ENCODE assay signal across 18 cellular contexts in genomic region chr1:8866173-8866791, GRCh38. TPM values are rescaled to one million over a fixed set of nuclear protein-coding genes. Genes with fewer than 3 reads are reported as not detected.
DNase-seq lines count a peak whose midpoint lies in the region; ATAC-seq and TF ChIP-seq lines count a peak whose summit lies in the region.
"Had no signal": no experiment of that assay in that cellular context is flagged by ENCODE, and none has a peak within 500 bp of the region (broad histone marks: within the 10 kb centered on the region; RNA-seq: fewer than 3 reads in every experiment).

No MANE protein-coding gene starts in this region.

- no peak overlapping the region for H3K4me3 ChIP-seq in GM23338
- H3K4me3 ChIP-seq: breast epithelium, GM23248, lower lobe of right lung, PC-9 had no signal

- peaks cover 97% of the 10 kb centered on the region for H3K36me3 ChIP-seq in GM23338 (ENCODE audit: insufficient read depth)

- H3K27me3 ChIP-seq in GM23338 (ENCODE audit: insufficient read depth), result no peaks in the 10 kb centered on the region
- H3K27me3 ChIP-seq: breast epithelium had no signal

- no peak overlapping the region for H2AFZ ChIP-seq in GM23338
- H2AFZ ChIP-seq: GM23248, PC-9 had no signal

- H3K9me3 Mint-ChIP-seq in GM23338 (peaks cover 2% of the 10 kb centered on the region; the same call in 1 of the 3 replicates), nephron progenitor cell (no peaks in the 10 kb centered on the region)
- H3K9me3 Mint-ChIP-seq in activated T-helper 17 cell treated with anti-CD3 and anti-CD28 coated beads, Interleukin-2, amount 50 U/mL, for 72 hours, result no peaks in the 10 kb centered on the region

- H3K4me1 ChIP-seq in GM23338 (ENCODE audit: insufficient read depth), result peaks cover 5% of the 10 kb centered on the region; the same call in 1 of the 2 replicates

- peaks cover 29% of the 10 kb centered on the region for H3K27me3 Mint-ChIP-seq in GM23338 (ENCODE audit: insufficient read depth, low read depth, poor library complexity)
- H3K27me3 Mint-ChIP-seq in activated T-helper 17 cell treated with anti-CD3 and anti-CD28 coated beads, Interleukin-2, amount 50 U/mL, for 72 hours, result no peaks in the 10 kb centered on the region
- H3K27me3 Mint-ChIP-seq in nephron progenitor cell (ENCODE audit: low read depth, poor library complexity), result no peaks in the 10 kb centered on the region

- H3F3A ChIP-seq in GM23338 (replicated peaks; ENCODE audit: low read depth), result peaks cover 92% of the 10 kb centered on the region

- no peak overlapping the region for H3K4me2 ChIP-seq in GM23338
- H3K4me2 ChIP-seq: PC-9 had no signal

- H3K4me3 Mint-ChIP-seq in GM23338, result no peak overlapping the region; the same call in 2 of the 3 replicates
- peak overlapping the region; percentile 61 for H3K4me3 Mint-ChIP-seq in activated T-helper 17 cell treated with anti-CD3 and anti-CD28 coated beads, Interleukin-2, amount 50 U/mL, for 72 hours
- no peak overlapping the region for H3K4me3 Mint-ChIP-seq in nephron progenitor cell

- no peak for TF ChIP-seq CTCF in GM23338 (conservative IDR thresholded peaks at IDR 0.05; ENCODE audit: low read depth in 2 of 2)
- TF ChIP-seq CTCF in nephron progenitor cell (IDR thresholded peaks at IDR 0.05), result no peak

- H3K4me1 Mint-ChIP-seq in GM23338, result peaks cover 46% of the 10 kb centered on the region
- H3K4me1 Mint-ChIP-seq in activated T-helper 17 cell treated with anti-CD3 and anti-CD28 coated beads, Interleukin-2, amount 50 U/mL, for 72 hours, result peaks cover 35% of the 10 kb centered on the region
- H3K4me1 Mint-ChIP-seq in nephron progenitor cell, result peaks cover 47% of the 10 kb centered on the region

- peak overlapping the region; percentile 78; the same call in 1 of the 2 replicates for H3K27ac ChIP-seq in GM23338 (ENCODE audit: low read depth)
- H3K27ac ChIP-seq: breast epithelium, GM23248, lower lobe of right lung, PC-9 had no signal

- ATAC-seq in GM23338, result no peak
- ATAC-seq in activated T-helper 17 cell treated with anti-CD3 and anti-CD28 coated beads, Interleukin-2, amount 50 U/mL, for 72 hours (replicated peaks), result no peak
- no peak for ATAC-seq in HG03135 (IDR thresholded peaks at IDR 0.05; ENCODE audit: unreplicated experiment)

- H4K20me1 ChIP-seq in GM23338 (replicated peaks; ENCODE audit: insufficient read depth), result peaks cover 61% of the 10 kb centered on the region

- H3K36me3 Mint-ChIP-seq in GM23338 (ENCODE audit: low read depth), result peaks cover 98% of the 10 kb centered on the region
- H3K36me3 Mint-ChIP-seq in activated T-helper 17 cell treated with anti-CD3 and anti-CD28 coated beads, Interleukin-2, amount 50 U/mL, for 72 hours (ENCODE audit: low read depth), result peaks cover 100% of the 10 kb centered on the region
- peaks cover 88% of the 10 kb centered on the region for H3K36me3 Mint-ChIP-seq in nephron progenitor cell (ENCODE audit: low read depth)

- H3K79me2 ChIP-seq in GM23338 (replicated peaks; ENCODE audit: insufficient read depth), result peaks cover 40% of the 10 kb centered on the region

- H3K9me2 ChIP-seq in GM23338 (ENCODE audit: insufficient read depth), result no peaks in the 10 kb centered on the region

- peak overlapping the region; percentile 71; the same call in 1 of the 2 replicates for H3K27ac Mint-ChIP-seq in GM23338
- H3K27ac Mint-ChIP-seq in activated T-helper 17 cell treated with anti-CD3 and anti-CD28 coated beads, Interleukin-2, amount 50 U/mL, for 72 hours, result peak overlapping the region; percentile 85
- peak overlapping the region; percentile 91 for H3K27ac Mint-ChIP-seq in nephron progenitor cell

- DNase-seq in activated CD8-positive, alpha-beta memory T cell treated with anti-CD3 and anti-CD28 coated beads, Interleukin-2, amount 50 U/mL, for 48 hours, result peak; percentile 58
- DNase-seq in activated CD8-positive, alpha-beta memory T cell treated with anti-CD3 and anti-CD28 coated beads for 24 hours, result no peak
- no peak for DNase-seq in GM23338 (ENCODE audit: low spot score)
- no peak for DNase-seq in nephron progenitor cell
- DNase-seq in kidney tubule cell (ENCODE audit: low spot score), result no peak
- no peak for DNase-seq in NCI-H226
- DNase-seq: activated effector memory CD4-positive, alpha-beta T cell treated with Interleukin-2 at 50 U/mL for 16 hours; DMS153; effector CD8-positive, alpha-beta T cell; lower lobe of right lung; MM.1S; NCI-H2029 treated with DMSO at 0.1 percent for 48 hours; NCI-H526; PC-9 had no signal

TF ChIP-seq in GM23338, 12 proteins besides CTCF, POLR2A, EP300 and RAD21:
- TF ChIP-seq EZH2phosphoT487 (IDR thresholded peaks at IDR 0.05; ENCODE audit: unreplicated experiment) (no peak), ZNF114 (CRISPR knock-in tag; IDR thresholded peaks at IDR 0.05) (no peak), STAT1 (IDR thresholded peaks at IDR 0.05; ENCODE audit: unreplicated experiment) (no peak), ZNF331 (CRISPR knock-in tag; IDR thresholded peaks at IDR 0.05; ENCODE audit: low read depth) (no peak), POLR2AphosphoS5 (IDR thresholded peaks at IDR 0.05; ENCODE audit: low read depth) (no peak), ZNF462 (CRISPR knock-in tag; IDR thresholded peaks at IDR 0.05) (no peak), CREB1 (CRISPR knock-in tag; IDR thresholded peaks at IDR 0.05; ENCODE audit: low read depth) (no peak), EZH2 (IDR thresholded peaks at IDR 0.05; ENCODE audit: low read depth, unreplicated experiment) (no peak)

RNA-seq across cellular contexts. Expression of gene ENO1, which starts 12.2 kb away (rescaled TPM):
- 1,517 and 1,831 TPM in 2 replicates for total RNA-seq in GM23338 (2014; rRNA removed; shearing (Covaris generic))
- polyA plus RNA-seq in GM23338 (2016; fragmentation: Nextera tagmentation; extraction: Ambion mirVana), result 882 and 910 TPM in 2 replicates
- 1,000 to 10,000 TPM; 3,460 to 3,623 TPM for total RNA-seq in activated T-helper 17 cell treated with anti-CD3 and anti-CD28 coated beads, Interleukin-2, amount 50 U/mL, for 72 hours

RNA-seq across cellular contexts. Expression of gene RERE, which starts 48.8 kb away (rescaled TPM):
- total RNA-seq in GM23338 (2014; rRNA removed; shearing (Covaris generic)), result 157 and 170 TPM in 2 replicates
- 148 and 166 TPM in 2 replicates for polyA plus RNA-seq in GM23338 (2016; fragmentation: Nextera tagmentation; extraction: Ambion mirVana)
- total RNA-seq in activated T-helper 17 cell treated with anti-CD3 and anti-CD28 coated beads, Interleukin-2, amount 50 U/mL, for 72 hours, result 10 to 100 TPM; 48.0 to 50.5 TPM
